Comparison of ENCODE assay signal across 1 cellular context in genomic region chr15:90265271-90266060, GRCh38.
TF ChIP-seq lines count a peak whose summit lies in the region.

A gene with protein sequence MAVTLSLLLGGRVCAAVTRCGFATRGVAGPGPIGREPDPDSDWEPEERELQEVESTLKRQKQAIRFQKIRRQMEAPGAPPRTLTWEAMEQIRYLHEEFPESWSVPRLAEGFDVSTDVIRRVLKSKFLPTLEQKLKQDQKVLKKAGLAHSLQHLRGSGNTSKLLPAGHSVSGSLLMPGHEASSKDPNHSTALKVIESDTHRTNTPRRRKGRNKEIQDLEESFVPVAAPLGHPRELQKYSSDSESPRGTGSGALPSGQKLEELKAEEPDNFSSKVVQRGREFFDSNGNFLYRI (plus strand): TSS chr15:90265672. CDS start chr15:90265713, 41 bp downstream.

TF ChIP-seq in HepG2, 621 proteins besides CTCF, POLR2A, EP300 and RAD21 (continued from another document and continues in another):
- TF ChIP-seq, protein P1, sequence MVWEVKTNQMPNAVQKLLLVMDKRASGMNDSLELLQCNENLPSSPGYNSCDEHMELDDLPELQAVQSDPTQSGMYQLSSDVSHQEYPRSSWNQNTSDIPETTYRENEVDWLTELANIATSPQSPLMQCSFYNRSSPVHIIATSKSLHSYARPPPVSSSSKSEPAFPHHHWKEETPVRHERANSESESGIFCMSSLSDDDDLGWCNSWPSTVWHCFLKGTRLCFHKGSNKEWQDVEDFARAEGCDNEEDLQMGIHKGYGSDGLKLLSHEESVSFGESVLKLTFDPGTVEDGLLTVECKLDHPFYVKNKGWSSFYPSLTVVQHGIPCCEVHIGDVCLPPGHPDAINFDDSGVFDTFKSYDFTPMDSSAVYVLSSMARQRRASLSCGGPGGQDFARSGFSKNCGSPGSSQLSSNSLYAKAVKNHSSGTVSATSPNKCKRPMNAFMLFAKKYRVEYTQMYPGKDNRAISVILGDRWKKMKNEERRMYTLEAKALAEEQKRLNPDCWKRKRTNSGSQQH (CRISPR knock-in tag; IDR thresholded peaks at IDR 0.05; ENCODE audit: low read depth): peak; percentile 24; the same call in 1 of the 2 replicates
- TF ChIP-seq ZNF737 (CRISPR knock-in tag; IDR thresholded peaks at IDR 0.05; ENCODE audit: borderline replicate concordance) (no peak), ZNF253 (CRISPR knock-in tag; IDR thresholded peaks at IDR 0.05; ENCODE audit: borderline replicate concordance) (peak; percentile 35; the same call in 1 of the 2 replicates), TGIF2 (CRISPR knock-in tag; IDR thresholded peaks at IDR 0.05) (peak; percentile 75), MTF2 (CRISPR knock-in tag; IDR thresholded peaks at IDR 0.05; ENCODE audit: borderline replicate concordance) (no peak), BRCA1 (CRISPR knock-in tag; IDR thresholded peaks at IDR 0.05) (no peak; the same call in 1 of the 2 replicates), ZFAT (CRISPR knock-in tag; conservative IDR thresholded peaks at IDR 0.05) (no peak), PHB2 (IDR thresholded peaks at IDR 0.05; ENCODE audit: partially characterized antibody) (no peak), GRHL1 (CRISPR knock-in tag; conservative IDR thresholded peaks at IDR 0.05) (no peak), CREB3 (CRISPR knock-in tag; IDR thresholded peaks at IDR 0.05) (no peak), SAFB2 (CRISPR knock-in tag; IDR thresholded peaks at IDR 0.05; ENCODE audit: borderline replicate concordance, low read depth) (peak; percentile 89; the same call in 1 of the 2 replicates), ZNF350 (CRISPR knock-in tag; IDR thresholded peaks at IDR 0.05; ENCODE audit: borderline replicate concordance, low read depth) (no peak), ZNF274 (CRISPR knock-in tag; IDR thresholded peaks at IDR 0.05) (peak; percentile 87; the same call in 1 of the 2 replicates), MYC (CRISPR knock-in tag; IDR thresholded peaks at IDR 0.05; ENCODE audit: borderline replicate concordance) (peak; percentile 86; the same call in 1 of the 2 replicates), SIN3B (IDR thresholded peaks at IDR 0.05; ENCODE audit: low read length) (no peak), ZNF878 (CRISPR knock-in tag; IDR thresholded peaks at IDR 0.05) (0 out of 2 replicates have a peak, but pooled peaks have one; percentile 18), ZNF749 (CRISPR knock-in tag; IDR thresholded peaks at IDR 0.05; ENCODE audit: borderline replicate concordance) (peak; percentile 87), E2F1 (CRISPR knock-in tag; IDR thresholded peaks at IDR 0.05) (peak; percentile 79), ZNF407 (CRISPR knock-in tag; IDR thresholded peaks at IDR 0.05; ENCODE audit: not compliant biosample characterization) (peak; percentile 69), IRX3 (CRISPR knock-in tag; IDR thresholded peaks at IDR 0.05; ENCODE audit: borderline replicate concordance, low read depth) (no peak; the same call in 1 of the 2 replicates), NR2F6 (IDR thresholded peaks at IDR 0.05) (no peak), NR2F6 (CRISPR knock-in tag; IDR thresholded peaks at IDR 0.05) (0 out of 2 replicates have a peak, but pooled peaks have one; percentile 16), SMYD3 (CRISPR knock-in tag; IDR thresholded peaks at IDR 0.05) (peak; percentile 64), TFDP1 (CRISPR knock-in tag; IDR thresholded peaks at IDR 0.05; ENCODE audit: borderline replicate concordance) (peak; percentile 80), SKIL (CRISPR knock-in tag; IDR thresholded peaks at IDR 0.05; ENCODE audit: borderline replicate concordance) (no peak), FIP1L1 (IDR thresholded peaks at IDR 0.05; ENCODE audit: borderline replicate concordance, insufficient read depth, low read depth, low read length) (no peak)
- TF ChIP-seq, protein P2, sequence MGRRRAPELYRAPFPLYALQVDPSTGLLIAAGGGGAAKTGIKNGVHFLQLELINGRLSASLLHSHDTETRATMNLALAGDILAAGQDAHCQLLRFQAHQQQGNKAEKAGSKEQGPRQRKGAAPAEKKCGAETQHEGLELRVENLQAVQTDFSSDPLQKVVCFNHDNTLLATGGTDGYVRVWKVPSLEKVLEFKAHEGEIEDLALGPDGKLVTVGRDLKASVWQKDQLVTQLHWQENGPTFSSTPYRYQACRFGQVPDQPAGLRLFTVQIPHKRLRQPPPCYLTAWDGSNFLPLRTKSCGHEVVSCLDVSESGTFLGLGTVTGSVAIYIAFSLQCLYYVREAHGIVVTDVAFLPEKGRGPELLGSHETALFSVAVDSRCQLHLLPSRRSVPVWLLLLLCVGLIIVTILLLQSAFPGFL (CRISPR knock-in tag; IDR thresholded peaks at IDR 0.05): no peak
- TF ChIP-seq, protein P3, sequence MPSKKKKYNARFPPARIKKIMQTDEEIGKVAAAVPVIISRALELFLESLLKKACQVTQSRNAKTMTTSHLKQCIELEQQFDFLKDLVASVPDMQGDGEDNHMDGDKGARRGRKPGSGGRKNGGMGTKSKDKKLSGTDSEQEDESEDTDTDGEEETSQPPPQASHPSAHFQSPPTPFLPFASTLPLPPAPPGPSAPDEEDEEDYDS (CRISPR knock-in tag; IDR thresholded peaks at IDR 0.05): peak; percentile 83
- TF ChIP-seq, protein P4, sequence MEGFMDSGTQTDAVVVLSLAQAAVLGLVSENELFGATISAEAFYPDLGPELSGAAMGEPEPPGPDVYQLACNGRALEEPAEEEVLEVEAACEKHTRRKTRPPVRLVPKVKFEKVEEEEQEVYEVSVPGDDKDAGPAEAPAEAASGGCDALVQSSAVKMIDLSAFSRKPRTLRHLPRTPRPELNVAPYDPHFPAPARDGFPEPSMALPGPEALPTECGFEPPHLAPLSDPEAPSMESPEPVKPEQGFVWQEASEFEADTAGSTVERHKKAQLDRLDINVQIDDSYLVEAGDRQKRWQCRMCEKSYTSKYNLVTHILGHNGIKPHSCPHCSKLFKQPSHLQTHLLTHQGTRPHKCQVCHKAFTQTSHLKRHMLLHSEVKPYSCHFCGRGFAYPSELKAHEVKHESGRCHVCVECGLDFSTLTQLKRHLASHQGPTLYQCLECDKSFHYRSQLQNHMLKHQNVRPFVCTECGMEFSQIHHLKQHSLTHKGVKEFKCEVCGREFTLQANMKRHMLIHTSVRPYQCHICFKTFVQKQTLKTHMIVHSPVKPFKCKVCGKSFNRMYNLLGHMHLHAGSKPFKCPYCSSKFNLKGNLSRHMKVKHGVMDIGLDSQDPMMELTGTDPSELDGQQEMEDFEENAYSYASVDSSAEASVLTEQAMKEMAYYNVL (CRISPR knock-in tag; IDR thresholded peaks at IDR 0.05; ENCODE audit: borderline replicate concordance): no peak; the same call in 1 of the 2 replicates
